Comparison of ENCODE assay signal across 8 cellular contexts in genomic region chr20:62795023-62795761, GRCh38. TPM values are rescaled to one million over a fixed set of nuclear protein-coding genes. Genes with fewer than 3 reads are reported as not detected.
DNase-seq lines count a peak whose midpoint lies in the region; ATAC-seq and TF ChIP-seq lines count a peak whose summit lies in the region.

No MANE protein-coding gene starts in this region.

- H3K36me3 Mint-ChIP-seq in IgD-negative memory B cell (peaks cover 5% of the 10 kb centered on the region), glutamatergic neuron (ENCODE audit: unreplicated experiment) (peaks cover 7% of the 10 kb centered on the region), progenitor cell of endocrine pancreas (ENCODE audit: insufficient read depth) (peaks cover 13% of the 10 kb centered on the region)

- no peak for TF ChIP-seq CTCF in glutamatergic neuron (IDR thresholded peaks at IDR 0.05; ENCODE audit: partially characterized antibody, unreplicated experiment)
- TF ChIP-seq CTCF in progenitor cell of endocrine pancreas (IDR thresholded peaks at IDR 0.05; ENCODE audit: unreplicated experiment), result no peak

- peak overlapping the region; percentile 73 to 92 (median 85) for H3K4me3 Mint-ChIP-seq in IgD-negative memory B cell
- H3K4me3 Mint-ChIP-seq in glutamatergic neuron (ENCODE audit: unreplicated experiment), result peak overlapping the region; percentile 86
- peak overlapping the region; percentile 74 for H3K4me3 Mint-ChIP-seq in progenitor cell of endocrine pancreas (ENCODE audit: low read depth)

- no peak for ATAC-seq in HG03025 (IDR thresholded peaks at IDR 0.05; ENCODE audit: low FRiP score, unreplicated experiment)
- ATAC-seq in HG03460 (IDR thresholded peaks at IDR 0.05; ENCODE audit: unreplicated experiment), result no peak

- H3K9me3 Mint-ChIP-seq in IgD-negative memory B cell (no peaks in the 10 kb centered on the region), glutamatergic neuron (ENCODE audit: unreplicated experiment) (peaks cover 6% of the 10 kb centered on the region), progenitor cell of endocrine pancreas (ENCODE audit: low read depth) (no peaks in the 10 kb centered on the region)

- peaks cover 17 to 19% (median 17%) of the 10 kb centered on the region in 3 donors for H3K4me1 Mint-ChIP-seq in IgD-negative memory B cell
- peaks cover 6% of the 10 kb centered on the region for H3K4me1 Mint-ChIP-seq in glutamatergic neuron (ENCODE audit: low read depth, unreplicated experiment)
- peaks cover 2% of the 10 kb centered on the region for H3K4me1 Mint-ChIP-seq in progenitor cell of endocrine pancreas (ENCODE audit: low read depth)

- H3K27me3 Mint-ChIP-seq in IgD-negative memory B cell, result no peaks in the 10 kb centered on the region
- H3K27me3 Mint-ChIP-seq in glutamatergic neuron (ENCODE audit: unreplicated experiment), result peaks cover 10% of the 10 kb centered on the region
- H3K27me3 Mint-ChIP-seq in progenitor cell of endocrine pancreas, result peaks cover 14% of the 10 kb centered on the region

- DNase-seq in COR-L47 (lab: John Stamatoyannopoulos, UW) (peak; percentile 57), SHP77 (lab: John Stamatoyannopoulos, UW) (peak; percentile 84 to 87), glutamatergic neuron (peak; percentile 74), progenitor cell of endocrine pancreas (ENCODE audit: low spot score, unreplicated experiment) (peak; percentile 57)
- peak; percentile 74 for DNase-seq in activated naive CD4-positive, alpha-beta T cell treated with Interleukin-2 at 50 U/mL for 16 hours

- H3K27ac Mint-ChIP-seq in IgD-negative memory B cell, result peak overlapping the region; percentile 93 to 94 (median 94)
- H3K27ac Mint-ChIP-seq in glutamatergic neuron (ENCODE audit: unreplicated experiment), result no peak overlapping the region
- peak overlapping the region; percentile 67 for H3K27ac Mint-ChIP-seq in progenitor cell of endocrine pancreas

RNA-seq across cellular contexts. Expression of gene MRGBP, which starts 1.1 kb away (rescaled TPM):
- polyA plus RNA-seq in IgD-negative memory B cell, result 8.3 TPM
- total RNA-seq in glutamatergic neuron (ENCODE audit: unreplicated experiment) (15.6 TPM), progenitor cell of endocrine pancreas (12.4 and 13.8 TPM in 2 replicates)

RNA-seq across cellular contexts. Expression of gene OGFR, which starts 9.4 kb away (rescaled TPM):
- polyA plus RNA-seq in IgD-negative memory B cell, result 79.6 TPM
- total RNA-seq in glutamatergic neuron (ENCODE audit: unreplicated experiment), result 70.5 TPM
- 29.6 and 31.0 TPM in 2 replicates for total RNA-seq in progenitor cell of endocrine pancreas

RNA-seq across cellular contexts. Expression of gene COL9A3, which starts 21.7 kb away (rescaled TPM):
- polyA plus RNA-seq in IgD-negative memory B cell, result 11.9 TPM
- total RNA-seq in glutamatergic neuron (ENCODE audit: unreplicated experiment) (78.7 TPM), progenitor cell of endocrine pancreas (81.5 and 84.3 TPM in 2 replicates)
